ENCODE assay signal across 21 cellular contexts in genomic region chr13:48415516-48415915, GRCh38.
"Had no signal": no experiment of that assay in that cellular context is flagged by ENCODE, and none has a peak within 500 bp of the region (broad histone marks: within the 10 kb centered on the region; RNA-seq: fewer than 3 reads in every experiment).

No MANE protein-coding gene starts in this region.

- H3K27me3 Mint-ChIP-seq: activated CD4-positive, alpha-beta memory T cell treated with anti-CD3 and anti-CD28 coated beads for 36 hours; activated naive CD8-positive, alpha-beta T cell; memory B cell; type B pancreatic cell had no signal

- H3K4me1 Mint-ChIP-seq: memory B cell had no signal

- H3K9me3 ChIP-seq: breast epithelium, colonic mucosa, testis, vagina had no signal

- H3K27ac Mint-ChIP-seq: activated CD4-positive, alpha-beta memory T cell treated with anti-CD3 and anti-CD28 coated beads for 36 hours; activated naive CD8-positive, alpha-beta T cell; endodermal cell; memory B cell; nephron progenitor cell; type B pancreatic cell had no signal

- H3K4me3 Mint-ChIP-seq: activated CD4-positive, alpha-beta memory T cell treated with anti-CD3 and anti-CD28 coated beads for 36 hours; activated naive CD8-positive, alpha-beta T cell; endodermal cell; memory B cell; nephron progenitor cell; type B pancreatic cell had no signal

- DNase-seq: activated CD4-positive, alpha-beta memory T cell treated with anti-CD3 and anti-CD28 coated beads for 36 hours; activated CD4-positive, alpha-beta T cell treated with anti-CD3 and anti-CD28 coated beads for 48 hours; activated gamma-delta T cell treated with Interleukin-2 at 50 U/mL for 16 hours; colonic mucosa; dorsolateral prefrontal cortex; endodermal cell; foreskin fibroblast; heart right ventricle; left colon; nephron progenitor cell; occipital lobe; small intestine; stimulated activated CD4-positive, alpha-beta T cell treated with anti-CD3 and anti-CD28 coated beads, Interleukin-15, amount 100 ng/mL, for 24 hours; stimulated activated naive CD4-positive, alpha-beta T cell; testis had no signal

- ATAC-seq: heart right ventricle, left colon, sciatic nerve had no signal
